Comparison of ENCODE assay signal across 11 cellular contexts in genomic region chr2:169069341-169069740, GRCh38. TPM values are rescaled to one million over a fixed set of nuclear protein-coding genes. Genes with fewer than 3 reads are reported as not detected.
A peak's percentile ranks its signal among the peaks of the same experiment; 100 is the strongest.
DNase-seq lines count a peak whose midpoint lies in the region; ATAC-seq and TF ChIP-seq lines count a peak whose summit lies in the region.
"Had no signal": no experiment of that assay in that cellular context is flagged by ENCODE, and none has a peak within 500 bp of the region (broad histone marks: within the 10 kb centered on the region; RNA-seq: fewer than 3 reads in every experiment).

Gene DHRS9, plus strand, starts transcription at chr2:169069563. Its CDS starts 12,019 bp downstream, at chr2:169081582.

- no peak within 1 kb of the TSS for H3K27ac ChIP-seq in ascending aorta
- H3K27ac ChIP-seq: VCaP had no signal

- intact Hi-C loops in ascending aorta (cut with DNase I): no loop called here

- H3K9me3 ChIP-seq in ascending aorta: no peaks in the 10 kb centered on the region

- no peaks in the 10 kb centered on the region for H3K4me1 ChIP-seq in ascending aorta

- peak; percentile 48 for DNase-seq in EH (ENCODE audit: low read depth)
- DNase-seq in LoVo (ENCODE audit: low spot score): peak; percentile 76
- DNase-seq in astrocyte of the spinal cord (ENCODE audit: low read depth, low spot score): peak; percentile 77
- peak; percentile 40 for DNase-seq in non-pigmented ciliary epithelial cell (ENCODE audit: low read depth)
- DNase-seq in DMS153 treated with DMSO at 0.1 percent for 48 hours (lab: John Stamatoyannopoulos, UW; ENCODE audit: unreplicated experiment): no peak
- no peak for DNase-seq in ascending aorta (ENCODE audit: low spot score in 2 of 2)
- DNase-seq: MM.1S had no signal

- H3K4me3 ChIP-seq in astrocyte of the spinal cord (ENCODE audit: low read depth, low read length) (no peak within 1 kb of the TSS), ascending aorta (no peak within 1 kb of the TSS)

- no peaks in the 10 kb centered on the region for H3K36me3 ChIP-seq in ascending aorta

- H3K27me3 ChIP-seq in ascending aorta: no peaks in the 10 kb centered on the region

- in situ Hi-C loops in astrocyte of the spinal cord (cut with HindIII; ENCODE audit: low sequenced_read_pairs): no loop called here

- TF ChIP-seq CTCF in astrocyte of the spinal cord (IDR thresholded peaks at IDR 0.05; ENCODE audit: low read depth, low read length) (no peak), ascending aorta (IDR thresholded peaks at IDR 0.05) (no peak)

- no peak for ATAC-seq in GM21367 (IDR thresholded peaks at IDR 0.05; ENCODE audit: unreplicated experiment)
- ATAC-seq in HG02970 (IDR thresholded peaks at IDR 0.05; ENCODE audit: low FRiP score, unreplicated experiment): no peak

RNA-seq across cellular contexts. Expression of gene DHRS9, which starts in this region (rescaled TPM):
- not detected for total RNA-seq in ascending aorta
- total RNA-seq: H1 had no signal

Comparison
In these comparisons a context has a peak if more than half of its experiments do, and no peak if none do; other contexts are left out.
1. DNase-seq: peak in EH (single experiment), LoVo (single experiment), astrocyte of the spinal cord (single experiment) and non-pigmented ciliary epithelial cell (single experiment); none in DMS153 treated with DMSO at 0.1 percent for 48 hours (single experiment) and ascending aorta (0 of 2).